ENCODE assay signal across 1 cellular context in genomic region chr16:86667035-86667434, GRCh38.
TF ChIP-seq lines count a peak whose summit lies in the region.

No MANE protein-coding gene starts in this region.

TF ChIP-seq in A549, 52 proteins besides CTCF, POLR2A, EP300 and RAD21 (continued from another document):
- TF ChIP-seq, protein P1, sequence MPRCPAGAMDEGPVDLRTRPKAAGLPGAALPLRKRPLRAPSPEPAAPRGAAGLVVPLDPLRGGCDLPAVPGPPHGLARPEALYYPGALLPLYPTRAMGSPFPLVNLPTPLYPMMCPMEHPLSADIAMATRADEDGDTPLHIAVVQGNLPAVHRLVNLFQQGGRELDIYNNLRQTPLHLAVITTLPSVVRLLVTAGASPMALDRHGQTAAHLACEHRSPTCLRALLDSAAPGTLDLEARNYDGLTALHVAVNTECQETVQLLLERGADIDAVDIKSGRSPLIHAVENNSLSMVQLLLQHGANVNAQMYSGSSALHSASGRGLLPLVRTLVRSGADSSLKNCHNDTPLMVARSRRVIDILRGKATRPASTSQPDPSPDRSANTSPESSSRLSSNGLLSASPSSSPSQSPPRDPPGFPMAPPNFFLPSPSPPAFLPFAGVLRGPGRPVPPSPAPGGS (IDR thresholded peaks at IDR 0.05), result no peak
- TF ChIP-seq POLR2AphosphoS2 (conservative IDR thresholded peaks at IDR 0.05; ENCODE audit: low read length), result no peak
- no peak for TF ChIP-seq MAFK (IDR thresholded peaks at IDR 0.05; ENCODE audit: partially characterized antibody)
- no peak for TF ChIP-seq GATA3 (IDR thresholded peaks at IDR 0.05; ENCODE audit: borderline replicate concordance)
